Comparison of ENCODE assay signal across 1 cellular context in the genomic region with DNA sequence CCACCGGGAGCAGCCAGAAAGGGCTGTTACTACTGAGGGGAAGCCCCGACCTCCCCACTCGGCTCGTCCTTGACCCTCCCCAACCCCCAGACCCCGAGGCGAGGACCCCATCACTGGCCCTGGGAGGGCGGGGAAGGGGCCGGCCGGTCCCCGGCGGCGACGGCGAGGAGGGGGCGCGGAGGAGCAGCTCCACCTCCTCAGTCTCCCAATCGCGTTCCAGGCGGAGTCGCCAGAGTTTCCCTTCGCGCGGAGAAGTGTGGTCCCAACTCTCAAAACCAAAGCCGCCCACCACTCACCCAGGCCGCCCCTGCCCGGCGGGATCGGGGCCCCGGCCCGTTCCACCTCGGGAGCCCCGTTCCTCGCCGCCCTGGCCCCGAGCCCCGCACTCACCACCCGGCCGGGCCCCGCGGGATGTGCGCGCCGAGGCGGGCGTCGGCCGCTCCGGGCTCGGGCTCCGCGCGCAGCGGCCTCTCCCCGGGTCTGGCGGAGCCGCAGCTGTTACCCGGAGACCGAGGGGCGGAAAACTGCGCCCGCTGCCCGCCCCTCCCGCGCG.
TF ChIP-seq lines count a peak whose summit lies in the region.

No MANE protein-coding gene starts in this region.

TF ChIP-seq in IMR-90, 13 proteins besides CTCF, POLR2A, EP300 and RAD21 (continued from another document):
- TF ChIP-seq RCOR1 (IDR thresholded peaks at IDR 0.05; ENCODE audit: insufficient replicate concordance, low read length) (no peak), MXI1 (IDR thresholded peaks at IDR 0.05; ENCODE audit: borderline replicate concordance, low read depth, low read length) (no peak)
